In the genomic region with DNA sequence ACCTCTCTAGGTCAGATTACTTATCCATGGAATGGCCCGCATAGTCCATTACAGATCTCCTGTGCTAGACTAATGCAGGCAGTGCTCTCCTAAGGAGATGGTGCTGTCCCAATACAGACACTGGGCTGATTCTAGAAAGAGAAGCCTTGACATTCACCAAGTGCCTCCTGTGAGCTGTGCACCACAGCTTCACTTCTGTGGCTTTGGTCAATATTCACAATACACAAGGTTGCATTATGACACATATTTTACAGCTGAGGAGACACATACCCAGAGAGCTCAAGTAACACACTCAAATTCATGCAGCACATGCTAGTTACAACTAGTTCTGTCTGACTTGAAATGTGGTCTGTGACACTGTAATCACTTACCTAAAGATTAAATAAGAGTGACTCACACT, we compare ENCODE assay signal across 12 cellular contexts. TPM values are rescaled to one million over a fixed set of nuclear protein-coding genes. Genes with fewer than 3 reads are reported as not detected.
DNase-seq lines count a peak whose midpoint lies in the region; ATAC-seq lines count a peak whose summit lies in the region.
"Had no signal": no experiment of that assay in that cellular context is flagged by ENCODE, and none has a peak within 500 bp of the region (broad histone marks: within the 10 kb centered on the region; RNA-seq: fewer than 3 reads in every experiment).

No MANE protein-coding gene starts in this region.

- ATAC-seq in GM19397 (IDR thresholded peaks at IDR 0.05; ENCODE audit: unreplicated experiment): peak; percentile 82
- ATAC-seq in HG03571 (IDR thresholded peaks at IDR 0.05; ENCODE audit: unreplicated experiment): peak; percentile 54
- ATAC-seq in esophagus mucosa: peak; percentile 97
- ATAC-seq in GM21717 (IDR thresholded peaks at IDR 0.05; ENCODE audit: unreplicated experiment): no peak

- peak; percentile 10 for DNase-seq in NCI-H2107 (lab: John Stamatoyannopoulos, UW)
- no peak for DNase-seq in NCI-H2107 treated with DMSO at 0.1 percent for 48 hours (lab: John Stamatoyannopoulos, UW; ENCODE audit: unreplicated experiment)
- no peak for DNase-seq in NCI-H524 (lab: John Stamatoyannopoulos, UW)
- no peak for DNase-seq in NCI-H82 (lab: John Stamatoyannopoulos, UW)
- DNase-seq: amniotic stem cell, lower lobe of right lung, NCI-H510A treated with DMSO at 0.1 percent for 48 hours, T1000 had no signal

RNA-seq across cellular contexts. Expression of a gene that starts 59.4 kb away (rescaled TPM):
- total RNA-seq in esophagus mucosa: 19.6 TPM
